Comparison of ENCODE assay signal across 30 cellular contexts in genomic region chr22:41057076-41057475, GRCh38.
"Had no signal": no experiment of that assay in that cellular context is flagged by ENCODE, and none has a peak within 500 bp of the region (broad histone marks: within the 10 kb centered on the region; RNA-seq: fewer than 3 reads in every experiment).

No MANE protein-coding gene starts in this region.

- H3K4me3 Mint-ChIP-seq: activated CD4-positive, alpha-beta T cell treated with anti-CD3 and anti-CD28 coated beads for 36 hours; activated CD4-positive, alpha-beta T cell treated with anti-CD3 and anti-CD28 coated beads, Interleukin-2, amount 10 ng/mL, durations not matched to agents 7 days and 5 days; activated CD8-positive, alpha-beta T cell treated with anti-CD3 and anti-CD28 coated beads, Interleukin-2, amount 10 ng/mL, durations not matched to agents 7 days and 5 days; activated naive CD4-positive, alpha-beta T cell treated with anti-CD3 and anti-CD28 coated beads for 36 hours; activated T-cell treated with anti-CD3 and anti-CD28 coated beads, Interleukin-2, amount 50 U/mL, for 24 hours; T-helper 1 cell treated with Interleukin-12 subunit alpha and Interleukin-12 subunit beta and Interleukin-4 antibody, amounts not matched to agents 30 μg/mL and 1 μg/mL, for 36 hours; T-helper 2 cell treated with Interferon-gamma antibody and Interleukin-4, amounts not matched to agents 5 μg/mL and 100 μg/mL, for 36 hours; WTC11 had no signal

- H3K4me3 ChIP-seq: adrenal gland, body of pancreas, breast epithelium, SJSA1 had no signal

- ATAC-seq: activated CD4-positive, alpha-beta T cell treated with anti-CD3 and anti-CD28 coated beads for 36 hours; activated CD4-positive, CD25-positive, alpha-beta regulatory T cell treated with anti-CD3 and anti-CD28 coated beads, Interleukin-2, amount 50 U/mL, for 24 hours; activated CD8-positive, alpha-beta T cell treated with anti-CD3 and anti-CD28 coated beads, Interleukin-2, amount 10 ng/mL, durations not matched to agents 7 days and 5 days; activated naive CD4-positive, alpha-beta T cell treated with anti-CD3 and anti-CD28 coated beads, Interleukin-2, amount 50 U/mL, for 72 hours; body of pancreas; Panc1; WTC11 had no signal

- H3K4me1 ChIP-seq: adrenal gland, body of pancreas, breast epithelium had no signal

- H3K36me3 ChIP-seq: adrenal gland, breast epithelium, SJSA1 had no signal

- H3K27me3 ChIP-seq: adrenal gland, body of pancreas, breast epithelium, SJSA1 had no signal

- H3K27me3 Mint-ChIP-seq: activated CD4-positive, alpha-beta T cell treated with anti-CD3 and anti-CD28 coated beads for 36 hours; activated CD4-positive, alpha-beta T cell treated with anti-CD3 and anti-CD28 coated beads, Interleukin-2, amount 10 ng/mL, durations not matched to agents 7 days and 5 days; activated T-cell treated with anti-CD3 and anti-CD28 coated beads, Interleukin-2, amount 50 U/mL, for 24 hours had no signal

- H3K9me3 ChIP-seq: adrenal gland, body of pancreas, breast epithelium, SJSA1, SK-N-SH had no signal

- H3K9me3 Mint-ChIP-seq: activated CD4-positive, alpha-beta T cell treated with anti-CD3 and anti-CD28 coated beads, Interleukin-2, amount 10 ng/mL, durations not matched to agents 7 days and 5 days; activated naive CD4-positive, alpha-beta T cell treated with anti-CD3 and anti-CD28 coated beads for 36 hours; activated naive CD4-positive, alpha-beta T cell treated with anti-CD3 and anti-CD28 coated beads, Interleukin-2, amount 50 U/mL, for 72 hours; activated T-cell treated with anti-CD3 and anti-CD28 coated beads, Interleukin-2, amount 50 U/mL, for 24 hours; activated T-helper 2 cell treated with anti-CD3 and anti-CD28 coated beads, Interferon-gamma antibody, Interleukin-2, Interleukin-4, amounts not matched to agents 10 μg/mL and 5 μg/mL and 100 μg/mL, durations not matched to agents 14 hours and 24 hours and 36 hours; T-helper 1 cell treated with Interleukin-12 subunit alpha and Interleukin-12 subunit beta and Interleukin-4 antibody, amounts not matched to agents 30 μg/mL and 1 μg/mL, for 36 hours; T-helper 2 cell treated with Interferon-gamma antibody and Interleukin-4, amounts not matched to agents 5 μg/mL and 100 μg/mL, for 36 hours; WTC11 had no signal

- DNase-seq: activated CD4-positive, alpha-beta T cell treated with anti-CD3 and anti-CD28 coated beads for 36 hours; activated CD4-positive, alpha-beta T cell treated with anti-CD3 and anti-CD28 coated beads, Interleukin-2, amount 10 ng/mL, durations not matched to agents 7 days and 5 days; activated CD4-positive, alpha-beta T cell treated with anti-CD3 and anti-CD28 coated beads, Interleukin-2, amount 50 U/mL, for 48 hours; activated CD8-positive, alpha-beta T cell treated with anti-CD3 and anti-CD28 coated beads, Interleukin-2, amount 10 ng/mL, durations not matched to agents 7 days and 5 days; activated gamma-delta T cell; activated naive CD4-positive, alpha-beta T cell treated with anti-CD3 and anti-CD28 coated beads for 36 hours; activated T-cell treated with anti-CD3 and anti-CD28 coated beads, Interleukin-2, amount 50 U/mL, for 24 hours; adrenal gland; body of pancreas; MM.1S; MV-4-11; NCI-H1092; NCI-H1436 treated with DMSO at 0.1 percent for 48 hours; NCI-H1694 treated with DMSO at 0.1 percent for 48 hours; NCI-H2029; NCI-H2227 treated with DMSO at 0.1 percent for 48 hours; NCI-H526 treated with DMSO at 0.1 percent for 48 hours; NCI-H774; SHP77 treated with DMSO at 0.1 percent for 48 hours; SK-N-SH had no signal

- H3K36me3 Mint-ChIP-seq: activated naive CD4-positive, alpha-beta T cell treated with anti-CD3 and anti-CD28 coated beads, Interleukin-2, amount 50 U/mL, for 72 hours; WTC11 had no signal

- H3K27ac Mint-ChIP-seq: activated CD4-positive, alpha-beta T cell treated with anti-CD3 and anti-CD28 coated beads for 36 hours; activated CD4-positive, alpha-beta T cell treated with anti-CD3 and anti-CD28 coated beads, Interleukin-2, amount 10 ng/mL, durations not matched to agents 7 days and 5 days; activated CD8-positive, alpha-beta T cell treated with anti-CD3 and anti-CD28 coated beads, Interleukin-2, amount 10 ng/mL, durations not matched to agents 7 days and 5 days; activated naive CD4-positive, alpha-beta T cell treated with anti-CD3 and anti-CD28 coated beads for 36 hours; activated naive CD4-positive, alpha-beta T cell treated with anti-CD3 and anti-CD28 coated beads, Interleukin-2, amount 50 U/mL, for 72 hours; activated T-cell treated with anti-CD3 and anti-CD28 coated beads, Interleukin-2, amount 50 U/mL, for 24 hours; activated T-helper 2 cell treated with anti-CD3 and anti-CD28 coated beads, Interferon-gamma antibody, Interleukin-2, Interleukin-4, amounts not matched to agents 10 μg/mL and 5 μg/mL and 100 μg/mL, durations not matched to agents 14 hours and 24 hours and 36 hours; T-helper 1 cell treated with Interleukin-12 subunit alpha and Interleukin-12 subunit beta and Interleukin-4 antibody, amounts not matched to agents 30 μg/mL and 1 μg/mL, for 36 hours; T-helper 2 cell treated with Interferon-gamma antibody and Interleukin-4, amounts not matched to agents 5 μg/mL and 100 μg/mL, for 36 hours; WTC11 had no signal

- H3K27ac ChIP-seq: adrenal gland, body of pancreas, breast epithelium, KMS-11, SJSA1 had no signal
